In genomic region chr18:50509012-50509411, GRCh38 we compare ENCODE assay signal across 1 cellular context.
TF ChIP-seq lines count a peak whose summit lies in the region.

No MANE protein-coding gene starts in this region.

TF ChIP-seq in GM23338, 12 proteins besides CTCF, POLR2A, EP300 and RAD21 (continued from another document):
- TF ChIP-seq REST (IDR thresholded peaks at IDR 0.05; ENCODE audit: unreplicated experiment), result no peak
- no peak for TF ChIP-seq JUNB (IDR thresholded peaks at IDR 0.05; ENCODE audit: unreplicated experiment)
- no peak for TF ChIP-seq ETS1 (IDR thresholded peaks at IDR 0.05)
